Comparison of ENCODE assay signal across 35 cellular contexts in genomic region chr2:63701406-63701805, GRCh38.
"Had no signal": no experiment of that assay in that cellular context is flagged by ENCODE, and none has a peak within 500 bp of the region (broad histone marks: within the 10 kb centered on the region; RNA-seq: fewer than 3 reads in every experiment).

No MANE protein-coding gene starts in this region.

- H3K36me3 ChIP-seq: MG63 had no signal

- H3K27me3 ChIP-seq: MG63 had no signal

- H3K27ac ChIP-seq: KMS-11 had no signal

- DNase-seq: Karpas-422, Kasumi-1, MG63, MM.1S, MV-4-11, NCI-H1048, NCI-H1092, NCI-H1092 treated with DMSO at 0.1 percent for 48 hours, NCI-H1105, NCI-H1105 treated with DMSO at 0.1 percent for 48 hours, NCI-H1417, NCI-H1417 treated with DMSO at 0.1 percent for 48 hours, NCI-H1436, NCI-H1436 treated with DMSO at 0.1 percent for 48 hours, NCI-H146, NCI-H1694, NCI-H1694 treated with DMSO at 0.1 percent for 48 hours, NCI-H187, NCI-H187 treated with DMSO at 0.1 percent for 48 hours, NCI-H1930, NCI-H2029, NCI-H2029 treated with DMSO at 0.1 percent for 48 hours, NCI-H2081, NCI-H2081 treated with DMSO at 0.1 percent for 48 hours, NCI-H2107, NCI-H2171, NCI-H2171 treated with DMSO at 0.1 percent for 48 hours, NCI-H2227 treated with DMSO at 0.1 percent for 48 hours, NCI-H226, NCI-H345, NCI-H446, NCI-H446 treated with DMSO at 0.1 percent for 48 hours, NCI-H510A, NCI-H510A treated with DMSO at 0.1 percent for 48 hours had no signal

- H3K4me3 ChIP-seq: MG63 had no signal

- H3K9me3 ChIP-seq: MG63 had no signal
